ENCODE assay signal across 10 cellular contexts in the genomic region with DNA sequence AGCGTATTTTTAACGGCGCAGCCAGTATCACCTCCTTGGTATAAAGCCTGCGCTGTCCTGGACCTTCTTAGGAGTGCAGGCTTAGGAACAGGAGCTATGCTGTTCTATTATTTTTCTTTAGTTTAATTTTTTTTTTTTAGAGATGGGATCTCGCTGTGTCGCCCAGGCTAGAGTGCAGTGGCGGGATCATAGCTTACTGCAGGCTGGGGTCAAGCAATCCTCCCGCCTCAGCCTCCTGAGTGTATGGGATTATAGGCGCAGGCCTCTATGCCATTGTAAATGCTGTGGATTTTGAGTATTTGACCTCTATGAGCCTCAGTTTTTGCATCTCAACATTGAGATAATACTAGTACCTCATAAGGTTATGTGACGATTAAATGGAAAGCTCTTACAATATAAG. TPM values are rescaled to one million over a fixed set of nuclear protein-coding genes. Genes with fewer than 3 reads are reported as not detected.
DNase-seq lines count a peak whose midpoint lies in the region; TF ChIP-seq lines count a peak whose summit lies in the region.
"Had no signal": no experiment of that assay in that cellular context is flagged by ENCODE, and none has a peak within 500 bp of the region (broad histone marks: within the 10 kb centered on the region; RNA-seq: fewer than 3 reads in every experiment).

No MANE protein-coding gene starts in this region.

- TF ChIP-seq POLR2A in erythroblast (IDR thresholded peaks at IDR 0.05; ENCODE audit: low read length) = no peak

- H3K9me3 Mint-ChIP-seq in activated CD4-positive, alpha-beta memory T cell treated with anti-CD3 and anti-CD28 coated beads for 36 hours = peaks cover 14% of the 10 kb centered on the region

- peaks cover 23% of the 10 kb centered on the region for H3F3A ChIP-seq in GM23248 (ENCODE audit: insufficient read depth)

- CTCF ChIA-PET in activated CD4-positive, alpha-beta memory T cell treated with anti-CD3 and anti-CD28 coated beads for 36 hours (lab: Charles Lee) = interaction anchor here (0.6 to 6.4 kb wide), 8 partner anchors 11 to 1160 kb away, joined by 3 to 65 read pairs (median 6); a partner anchor contains a TSS

- H3K36me3 ChIP-seq in GM23248 (ENCODE audit: low read depth) = no peaks in the 10 kb centered on the region
- H3K36me3 ChIP-seq in skeletal muscle satellite cell (ENCODE audit: insufficient read depth, low read length) = no peaks in the 10 kb centered on the region

- no peaks in the 10 kb centered on the region for H3K9me2 ChIP-seq in GM23248 (ENCODE audit: insufficient read depth)

- 47 to 49% methylated on average over 10 of the region's 10 CpGs for WGBS in GM23248 (ENCODE audit: low coverage in 1 of 2, low lambda C conversion rate in 2 of 2, missing lambda C conversion rate in 2 of 2), 2 experiments

- H3K4me1 ChIP-seq in GM23248 (ENCODE audit: insufficient read depth) (peaks cover 34% of the 10 kb centered on the region), skeletal muscle satellite cell (ENCODE audit: control insufficient read depth, insufficient read depth, low read length) (peaks cover 9% of the 10 kb centered on the region)

- POLR2A ChIA-PET in activated CD4-positive, alpha-beta memory T cell treated with anti-CD3 and anti-CD28 coated beads for 36 hours (lab: Charles Lee) = interaction anchor here (0.7 to 3.0 kb wide), 8 partner anchors 10 to 294 kb away, joined by 3 to 13 read pairs (median 3); a partner anchor contains a TSS

- DNase-seq in GM23248 = no peak
- DNase-seq in activated CD4-positive, alpha-beta memory T cell treated with anti-CD3 and anti-CD28 coated beads for 36 hours = no peak
- DNase-seq in foreskin fibroblast = no peak
- DNase-seq in SIG-M5 treated with dmso at 0.1 percent for 504 hours (lab: John Stamatoyannopoulos, UW; ENCODE audit: unreplicated experiment) = no peak
- no peak for DNase-seq in SW 1271 (lab: John Stamatoyannopoulos, UW)
- DNase-seq in DMS 273 (lab: John Stamatoyannopoulos, UW; ENCODE audit: unreplicated experiment) = no peak
- no peak for DNase-seq in erythroblast (lab: John Stamatoyannopoulos, UW)
- DNase-seq: activated gamma-delta T cell treated with Interleukin-2 at 50 U/mL for 16 hours, NCI-H2029 had no signal

- no peaks in the 10 kb centered on the region for H4K20me1 ChIP-seq in GM23248 (ENCODE audit: insufficient read depth)

- H3K4me1 Mint-ChIP-seq in activated CD4-positive, alpha-beta memory T cell treated with anti-CD3 and anti-CD28 coated beads for 36 hours (ENCODE audit: low read depth) = peaks cover 31% of the 10 kb centered on the region

- H3K9ac ChIP-seq in GM23248 = peak overlapping the region; percentile 92
- H3K9ac ChIP-seq in skeletal muscle satellite cell (ENCODE audit: low read depth, low read length) = peak overlapping the region; percentile 79

- peaks cover 11% of the 10 kb centered on the region; the same call in 1 of the 2 replicates for H3K79me2 ChIP-seq in GM23248 (ENCODE audit: insufficient read depth)

- H3K4me3 ChIP-seq in GM23248 = peak overlapping the region; percentile 85
- peak overlapping the region; percentile 81 to 89 for H3K4me3 ChIP-seq in foreskin fibroblast (ENCODE audit: low read depth in 1 of 2, low read length in 2 of 2)
- peak overlapping the region; percentile 76 for H3K4me3 ChIP-seq in skeletal muscle satellite cell (ENCODE audit: low read length)

- peak overlapping the region; percentile 86 for H3K4me3 Mint-ChIP-seq in activated CD4-positive, alpha-beta memory T cell treated with anti-CD3 and anti-CD28 coated beads for 36 hours

- H3K27ac Mint-ChIP-seq in activated CD4-positive, alpha-beta memory T cell treated with anti-CD3 and anti-CD28 coated beads for 36 hours = peak overlapping the region; percentile 99

- H3K4me2 ChIP-seq in GM23248 (ENCODE audit: unreplicated experiment) = peak overlapping the region; percentile 97
- H3K4me2 ChIP-seq in skeletal muscle satellite cell (ENCODE audit: low read length) = peak overlapping the region; percentile 94

- peaks cover 31% of the 10 kb centered on the region for H3K36me3 Mint-ChIP-seq in activated CD4-positive, alpha-beta memory T cell treated with anti-CD3 and anti-CD28 coated beads for 36 hours

- in situ Hi-C loops in GM23248 (cut with MboI) = no loop called here

- peak overlapping the region; percentile 98 for H2AFZ ChIP-seq in GM23248

- H3K9me3 ChIP-seq in GM23248 (ENCODE audit: low read depth) (no peaks in the 10 kb centered on the region), skeletal muscle satellite cell (replicated peaks; ENCODE audit: low read length) (no peaks in the 10 kb centered on the region)

- H3K27ac ChIP-seq in GM23248 = peak overlapping the region; percentile 83

- H3K27me3 ChIP-seq in GM23248 (replicated peaks; ENCODE audit: insufficient read depth) (no peaks in the 10 kb centered on the region), skeletal muscle satellite cell (ENCODE audit: control insufficient read depth, insufficient read depth, low read length) (peaks cover 13% of the 10 kb centered on the region)

- intact Hi-C loops in activated CD4-positive, alpha-beta memory T cell treated with anti-CD3 and anti-CD28 coated beads for 36 hours (cut with micrococcal nuclease) = loop anchor here (1.0 to 5.0 kb wide), 8 partner anchors 16 to 1827 kb away; a partner anchor contains a TSS

- H3K27me3 Mint-ChIP-seq in activated CD4-positive, alpha-beta memory T cell treated with anti-CD3 and anti-CD28 coated beads for 36 hours = peaks cover 2% of the 10 kb centered on the region

- TF ChIP-seq CTCF in foreskin fibroblast (IDR thresholded peaks at IDR 0.05; ENCODE audit: low read depth, low read length) = no peak

RNA-seq across cellular contexts. Expression of a gene that starts 4.1 kb away (rescaled TPM):
- total RNA-seq in GM23248 (2014; rRNA removed; shearing (Covaris generic)) = not detected in 2 replicates
- not detected in 2 replicates for polyA plus RNA-seq in GM23248 (2016; fragmentation: Nextera tagmentation; extraction: Ambion mirVana)
- total RNA-seq in activated CD4-positive, alpha-beta memory T cell treated with anti-CD3 and anti-CD28 coated beads for 36 hours = not detected
- total RNA-seq in skeletal muscle satellite cell (2012; rRNA removed) = not detected in 2 replicates

RNA-seq across cellular contexts. Expression of a gene that starts 15.5 kb away (rescaled TPM):
- total RNA-seq in GM23248 (2014; rRNA removed; shearing (Covaris generic)) = 1.0 and 1.7 TPM in 2 replicates
- polyA plus RNA-seq in GM23248 (2016; fragmentation: Nextera tagmentation; extraction: Ambion mirVana) = 2.0 and 2.2 TPM in 2 replicates
- under 1 TPM; 0.36 to 0.40 TPM for total RNA-seq in activated CD4-positive, alpha-beta memory T cell treated with anti-CD3 and anti-CD28 coated beads for 36 hours
- total RNA-seq in skeletal muscle satellite cell (2012; rRNA removed) = under 0.01 and 0.22 TPM in 2 replicates

RNA-seq across cellular contexts. Expression of a gene that starts 41.7 kb away (rescaled TPM):
- 27.3 and 41.5 TPM in 2 replicates for total RNA-seq in GM23248 (2014; rRNA removed; shearing (Covaris generic))
- 23.3 and 31.2 TPM in 2 replicates for polyA plus RNA-seq in GM23248 (2016; fragmentation: Nextera tagmentation; extraction: Ambion mirVana)
- 10 to 100 TPM; 31.4 to 33.6 TPM for total RNA-seq in activated CD4-positive, alpha-beta memory T cell treated with anti-CD3 and anti-CD28 coated beads for 36 hours
- total RNA-seq in skeletal muscle satellite cell (2012; rRNA removed) = 14.7 and 24.5 TPM in 2 replicates
